ENCODE assay signal across 2 cellular contexts in genomic region chr22:30115705-30116104, GRCh38.
TF ChIP-seq lines count a peak whose summit lies in the region.

No MANE protein-coding gene starts in this region.

TF ChIP-seq in A549, 52 proteins besides CTCF, POLR2A, EP300 and RAD21 (continued from another document):
- TF ChIP-seq, protein P1, sequence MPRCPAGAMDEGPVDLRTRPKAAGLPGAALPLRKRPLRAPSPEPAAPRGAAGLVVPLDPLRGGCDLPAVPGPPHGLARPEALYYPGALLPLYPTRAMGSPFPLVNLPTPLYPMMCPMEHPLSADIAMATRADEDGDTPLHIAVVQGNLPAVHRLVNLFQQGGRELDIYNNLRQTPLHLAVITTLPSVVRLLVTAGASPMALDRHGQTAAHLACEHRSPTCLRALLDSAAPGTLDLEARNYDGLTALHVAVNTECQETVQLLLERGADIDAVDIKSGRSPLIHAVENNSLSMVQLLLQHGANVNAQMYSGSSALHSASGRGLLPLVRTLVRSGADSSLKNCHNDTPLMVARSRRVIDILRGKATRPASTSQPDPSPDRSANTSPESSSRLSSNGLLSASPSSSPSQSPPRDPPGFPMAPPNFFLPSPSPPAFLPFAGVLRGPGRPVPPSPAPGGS (IDR thresholded peaks at IDR 0.05), result no peak
- TF ChIP-seq HOXB13 (CRISPR knock-in tag; IDR thresholded peaks at IDR 0.05; ENCODE audit: low read depth), result 0 out of 2 replicates have a peak, but pooled peaks have one; percentile 49

TF ChIP-seq in IMR-90, 13 proteins besides CTCF, POLR2A, EP300 and RAD21 (continued from another document):
- no peak for TF ChIP-seq FOS (IDR thresholded peaks at IDR 0.05; ENCODE audit: low read depth, low read length)
- no peak for TF ChIP-seq RFX5 (IDR thresholded peaks at IDR 0.05; ENCODE audit: low read depth, low read length)
- no peak for TF ChIP-seq USF2 (IDR thresholded peaks at IDR 0.05; ENCODE audit: low read depth, low read length)
- no peak for TF ChIP-seq NFE2L2 (IDR thresholded peaks at IDR 0.05; ENCODE audit: low read depth, low read length)
